8 cellular contexts compared by ENCODE assay signal in genomic region chr4:169756971-169757574, GRCh38. TPM values are rescaled to one million over a fixed set of nuclear protein-coding genes. Genes with fewer than 3 reads are reported as not detected.
A peak's percentile ranks its signal among the peaks of the same experiment; 100 is the strongest.
DNase-seq lines count a peak whose midpoint lies in the region; ATAC-seq and TF ChIP-seq lines count a peak whose summit lies in the region.

No MANE protein-coding gene starts in this region.

- H3K4me3 ChIP-seq in AG10803 (ENCODE audit: low read length) (peak overlapping the region; percentile 90), iPS-11a (ENCODE audit: low read depth, low read length) (peak overlapping the region; percentile 87)

- H3K4me3 Mint-ChIP-seq in activated T-helper 2 cell treated with anti-CD3 and anti-CD28 coated beads, Interferon-gamma antibody, Interleukin-2, Interleukin-4, amounts not matched to agents 10 μg/mL and 5 μg/mL and 100 μg/mL, durations not matched to agents 14 hours and 24 hours and 36 hours (ENCODE audit: low read depth), result peak overlapping the region; percentile 91
- peak overlapping the region; percentile 83 for H3K4me3 Mint-ChIP-seq in stimulated activated naive B cell treated with anti-CD40 and anti-IgM and Interleukin-4, amounts not matched to agents 10 μg/mL and 1 μg/mL and 100 μg/mL, for 72 hours

- DNase-seq in AG10803 (ENCODE audit: low read depth) (no peak), NCI-H2029 (lab: John Stamatoyannopoulos, UW) (no peak), NCI-H2107 (lab: John Stamatoyannopoulos, UW) (no peak)
- DNase-seq in activated T-helper 2 cell treated with anti-CD3 and anti-CD28 coated beads, Interferon-gamma antibody, Interleukin-2, Interleukin-4, amounts not matched to agents 10 μg/mL and 5 μg/mL and 100 μg/mL, durations not matched to agents 14 hours and 24 hours and 36 hours (ENCODE audit: low spot score), result no peak
- no peak for DNase-seq in stimulated activated naive B cell treated with anti-CD40 and anti-IgM and Interleukin-4, amounts not matched to agents 10 μg/mL and 1 μg/mL and 100 μg/mL, for 72 hours

- H3K4me1 Mint-ChIP-seq in activated T-helper 2 cell treated with anti-CD3 and anti-CD28 coated beads, Interferon-gamma antibody, Interleukin-2, Interleukin-4, amounts not matched to agents 10 μg/mL and 5 μg/mL and 100 μg/mL, durations not matched to agents 14 hours and 24 hours and 36 hours (ENCODE audit: low read depth), result peaks cover 27% of the 10 kb centered on the region
- peaks cover 12 to 20% of the 10 kb centered on the region in 2 donors for H3K4me1 Mint-ChIP-seq in stimulated activated naive B cell treated with anti-CD40 and anti-IgM and Interleukin-4, amounts not matched to agents 10 μg/mL and 1 μg/mL and 100 μg/mL, for 72 hours

- H3K27ac Mint-ChIP-seq in activated T-helper 2 cell treated with anti-CD3 and anti-CD28 coated beads, Interferon-gamma antibody, Interleukin-2, Interleukin-4, amounts not matched to agents 10 μg/mL and 5 μg/mL and 100 μg/mL, durations not matched to agents 14 hours and 24 hours and 36 hours, result peak overlapping the region; percentile 10
- peak overlapping the region; percentile 57 for H3K27ac Mint-ChIP-seq in stimulated activated naive B cell treated with anti-CD40 and anti-IgM and Interleukin-4, amounts not matched to agents 10 μg/mL and 1 μg/mL and 100 μg/mL, for 72 hours

- intact Hi-C loops in activated T-helper 2 cell treated with anti-CD3 and anti-CD28 coated beads, Interferon-gamma antibody, Interleukin-2, Interleukin-4, amounts not matched to agents 10 μg/mL and 5 μg/mL and 100 μg/mL, durations not matched to agents 14 hours and 24 hours and 36 hours (cut with micrococcal nuclease), result loop anchor here (1.0 to 5.0 kb wide), 3 partner anchors 97 to 270 kb away; partner anchors contain the start of genes MFAP3L and NEK1

- ATAC-seq in GM19035 (IDR thresholded peaks at IDR 0.05; ENCODE audit: unreplicated experiment), result peak; percentile 20
- ATAC-seq in HG03439 (IDR thresholded peaks at IDR 0.05; ENCODE audit: unreplicated experiment), result peak; percentile 11
- ATAC-seq in stimulated activated naive B cell treated with anti-CD40 and anti-IgM and Interleukin-4, amounts not matched to agents 10 μg/mL and 1 μg/mL and 100 μg/mL, for 72 hours (replicated peaks), result peak; percentile 20 to 38

- peaks cover 5% of the 10 kb centered on the region for H3K36me3 Mint-ChIP-seq in activated T-helper 2 cell treated with anti-CD3 and anti-CD28 coated beads, Interferon-gamma antibody, Interleukin-2, Interleukin-4, amounts not matched to agents 10 μg/mL and 5 μg/mL and 100 μg/mL, durations not matched to agents 14 hours and 24 hours and 36 hours (ENCODE audit: low read depth)
- no peaks in the 10 kb centered on the region for H3K36me3 Mint-ChIP-seq in stimulated activated naive B cell treated with anti-CD40 and anti-IgM and Interleukin-4, amounts not matched to agents 10 μg/mL and 1 μg/mL and 100 μg/mL, for 72 hours

- peaks cover 11% of the 10 kb centered on the region for H3K27me3 Mint-ChIP-seq in activated T-helper 2 cell treated with anti-CD3 and anti-CD28 coated beads, Interferon-gamma antibody, Interleukin-2, Interleukin-4, amounts not matched to agents 10 μg/mL and 5 μg/mL and 100 μg/mL, durations not matched to agents 14 hours and 24 hours and 36 hours (ENCODE audit: low read depth)
- no peaks in the 10 kb centered on the region for H3K27me3 Mint-ChIP-seq in stimulated activated naive B cell treated with anti-CD40 and anti-IgM and Interleukin-4, amounts not matched to agents 10 μg/mL and 1 μg/mL and 100 μg/mL, for 72 hours

- H3K9me3 Mint-ChIP-seq in activated T-helper 2 cell treated with anti-CD3 and anti-CD28 coated beads, Interferon-gamma antibody, Interleukin-2, Interleukin-4, amounts not matched to agents 10 μg/mL and 5 μg/mL and 100 μg/mL, durations not matched to agents 14 hours and 24 hours and 36 hours, result no peaks in the 10 kb centered on the region
- H3K9me3 Mint-ChIP-seq in stimulated activated naive B cell treated with anti-CD40 and anti-IgM and Interleukin-4, amounts not matched to agents 10 μg/mL and 1 μg/mL and 100 μg/mL, for 72 hours, result no peaks in the 10 kb centered on the region

- TF ChIP-seq CTCF in AG10803 (conservative IDR thresholded peaks at IDR 0.05; ENCODE audit: low read length), result no peak

RNA-seq across cellular contexts. Expression of gene HPF1, which starts 0.7 kb away (rescaled TPM):
- 23.6 and 24.1 TPM in 2 replicates for total RNA-seq in activated T-helper 2 cell treated with anti-CD3 and anti-CD28 coated beads, Interferon-gamma antibody, Interleukin-2, Interleukin-4, amounts not matched to agents 10 μg/mL and 5 μg/mL and 100 μg/mL, durations not matched to agents 14 hours and 24 hours and 36 hours
